ENCODE assay signal across 20 cellular contexts in the genomic region with DNA sequence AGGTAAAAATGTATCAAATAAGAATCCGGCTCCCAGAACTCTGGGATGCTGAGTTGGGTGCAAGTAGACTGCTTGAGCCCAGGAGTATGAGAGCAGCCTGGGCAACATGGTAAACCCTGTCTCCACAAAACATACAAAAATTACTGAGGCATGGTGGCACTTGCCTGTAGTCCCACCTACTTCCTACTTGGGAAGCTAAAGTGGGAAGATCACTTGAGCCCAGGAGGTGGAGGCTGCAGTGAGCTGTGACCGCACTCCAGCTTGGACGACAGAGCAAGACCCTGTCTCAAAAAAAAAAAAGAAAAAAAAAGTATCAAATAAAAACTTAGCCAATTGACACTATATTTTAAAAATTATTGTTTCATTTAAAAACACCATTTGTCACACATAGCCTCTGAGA.
"Had no signal": no experiment of that assay in that cellular context is flagged by ENCODE, and none has a peak within 500 bp of the region (broad histone marks: within the 10 kb centered on the region; RNA-seq: fewer than 3 reads in every experiment).

No MANE protein-coding gene starts in this region.

- H3K27me3 ChIP-seq: dorsolateral prefrontal cortex, esophagus muscularis mucosa, gastrocnemius medialis, heart right ventricle, neural progenitor cell, ovary had no signal

- DNase-seq: cortex of kidney; dorsolateral prefrontal cortex; effector memory CD8-positive, alpha-beta T cell; gastrocnemius medialis; heart right ventricle; islet precursor cell; left ventricle myocardium superior; mesenchymal stem cell; midbrain; nucleus accumbens; ovary; right cardiac atrium; small intestine; stimulated activated CD4-positive, alpha-beta T cell treated with anti-CD3 and anti-CD28 coated beads, Interleukin-12 subunit alpha, Interleukin-12 subunit beta, amount 100 ng/mL, for 4 hours; stimulated activated naive CD4-positive, alpha-beta T cell treated with Interleukin-2 at 50 U/mL for 16 hours had no signal

- H3K4me2 ChIP-seq: neural progenitor cell had no signal

- FAIRE-seq: urothelium cell line had no signal

- H3K27ac ChIP-seq: dorsolateral prefrontal cortex, epithelial cell of prostate, esophagus muscularis mucosa, gastrocnemius medialis, heart right ventricle, neural progenitor cell, ovary had no signal

- H3K9me3 ChIP-seq: esophagus muscularis mucosa, gastrocnemius medialis, heart right ventricle, ovary had no signal

- H3K4me3 ChIP-seq: dorsolateral prefrontal cortex, esophagus muscularis mucosa, gastrocnemius medialis, heart right ventricle, lung, neural progenitor cell, ovary had no signal

- H3K4me1 ChIP-seq: neural progenitor cell had no signal

- H3K36me3 ChIP-seq: esophagus muscularis mucosa, gastrocnemius medialis, heart right ventricle, neural progenitor cell, ovary had no signal

- H3K9ac ChIP-seq: neural progenitor cell had no signal
